18 cellular contexts compared by ENCODE assay signal in the genomic region with DNA sequence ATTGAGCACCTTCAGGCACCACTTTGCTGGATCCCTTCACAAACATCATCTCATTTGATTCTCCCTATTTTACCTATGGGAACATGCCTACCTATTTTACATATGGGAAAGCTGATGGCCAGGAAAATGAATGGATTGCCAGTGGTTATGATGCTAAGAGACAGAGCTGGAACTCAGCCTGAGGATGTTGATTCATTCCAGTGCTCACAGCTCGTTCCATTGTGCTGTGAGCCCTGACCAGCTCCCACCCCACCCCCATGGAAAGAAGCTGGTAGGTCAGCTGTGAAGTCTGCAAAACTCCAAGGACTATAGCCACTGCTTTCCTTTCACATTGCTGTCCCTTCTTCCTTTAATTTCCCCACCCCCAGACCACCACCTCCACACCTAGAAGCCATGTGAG. TPM values are rescaled to one million over a fixed set of nuclear protein-coding genes. Genes with fewer than 3 reads are reported as not detected.
A peak's percentile ranks its signal among the peaks of the same experiment; 100 is the strongest.
DNase-seq lines count a peak whose midpoint lies in the region; ATAC-seq, FAIRE-seq and TF ChIP-seq lines count a peak whose summit lies in the region.
"Had no signal": no experiment of that assay in that cellular context is flagged by ENCODE, and none has a peak within 500 bp of the region (broad histone marks: within the 10 kb centered on the region; RNA-seq: fewer than 3 reads in every experiment).

No MANE protein-coding gene starts in this region.

- no peak for TF ChIP-seq CTCF in astrocyte (IDR thresholded peaks at IDR 0.05; ENCODE audit: insufficient read depth, low read depth, low read length)
- no peak for TF ChIP-seq CTCF in foreskin keratinocyte (conservative IDR thresholded peaks at IDR 0.05)

- ATAC-seq in foreskin keratinocyte (peak; percentile 24), GM21528 (IDR thresholded peaks at IDR 0.05; ENCODE audit: low FRiP score, unreplicated experiment) (no peak)
- no peak for ATAC-seq in activated CD4-positive, alpha-beta T cell treated with anti-CD3 and anti-CD28 coated beads for 36 hours
- ATAC-seq in activated T-cell treated with anti-CD3 and anti-CD28 coated beads, Interleukin-2, amount 50 U/mL, for 4 hours = no peak
- ATAC-seq: left lobe of liver; sciatic nerve; stimulated activated effector memory CD8-positive, alpha-beta T cell treated with anti-CD3 and anti-CD28 coated beads, Interleukin-12 subunit alpha, Interleukin-12 subunit beta, amount 100 ng/mL, for 72 hours had no signal

- H3K4me1 ChIP-seq in astrocyte (ENCODE audit: insufficient read depth, low read length) (peaks cover 5% of the 10 kb centered on the region), foreskin keratinocyte (peaks cover 7% of the 10 kb centered on the region)

- H2AFZ ChIP-seq in astrocyte (ENCODE audit: low read depth, low read length) = no peak overlapping the region

- H3K4me3 ChIP-seq in astrocyte (ENCODE audit: insufficient read depth, low read depth, low read length) = no peak overlapping the region
- H3K4me3 ChIP-seq: SJCRH30, upper lobe of left lung had no signal

- H3K27ac ChIP-seq in astrocyte (ENCODE audit: low read depth, low read length) = no peak overlapping the region
- no peak overlapping the region for H3K27ac ChIP-seq in foreskin keratinocyte
- H3K27ac ChIP-seq: SJCRH30, upper lobe of left lung had no signal

- H3K9me3 ChIP-seq in astrocyte (ENCODE audit: insufficient read depth, low read depth, low read length) = no peaks in the 10 kb centered on the region
- H3K9me3 ChIP-seq: SJCRH30, upper lobe of left lung had no signal

- peaks cover 93% of the 10 kb centered on the region for H3K79me2 ChIP-seq in astrocyte (ENCODE audit: insufficient read depth, low read length)

- H3K27me3 ChIP-seq in astrocyte (ENCODE audit: insufficient read depth, low read length) (no peaks in the 10 kb centered on the region), foreskin keratinocyte (no peaks in the 10 kb centered on the region)
- H3K27me3 ChIP-seq: SJCRH30, upper lobe of left lung had no signal

- no peak overlapping the region for H3K9ac ChIP-seq in astrocyte (ENCODE audit: low read length)

- peaks cover 5% of the 10 kb centered on the region for H3K36me3 Mint-ChIP-seq in astrocyte (ENCODE audit: low read depth, unreplicated experiment)
- no peaks in the 10 kb centered on the region for H3K36me3 Mint-ChIP-seq in activated CD4-positive, alpha-beta T cell treated with anti-CD3 and anti-CD28 coated beads for 36 hours (ENCODE audit: low read depth)
- no peaks in the 10 kb centered on the region for H3K36me3 Mint-ChIP-seq in activated T-cell treated with anti-CD3 and anti-CD28 coated beads, Interleukin-2, amount 50 U/mL, for 4 hours (ENCODE audit: insufficient read depth)
- H3K36me3 Mint-ChIP-seq in activated naive CD4-positive, alpha-beta T cell treated with anti-CD3 and anti-CD28 coated beads, Interleukin-2, amount 10 ng/mL, durations not matched to agents 7 days and 5 days = no peaks in the 10 kb centered on the region
- H3K36me3 Mint-ChIP-seq: activated CD4-positive, alpha-beta memory T cell treated with anti-CD3 and anti-CD28 coated beads for 36 hours; stimulated activated effector memory CD8-positive, alpha-beta T cell treated with anti-CD3 and anti-CD28 coated beads, Interleukin-12 subunit alpha, Interleukin-12 subunit beta, amount 100 ng/mL, for 72 hours had no signal

- peaks cover 42% of the 10 kb centered on the region for H3K4me1 Mint-ChIP-seq in astrocyte (ENCODE audit: low read depth, unreplicated experiment)
- peaks cover 3% of the 10 kb centered on the region for H3K4me1 Mint-ChIP-seq in activated CD4-positive, alpha-beta T cell treated with anti-CD3 and anti-CD28 coated beads for 36 hours
- no peaks in the 10 kb centered on the region for H3K4me1 Mint-ChIP-seq in activated T-cell treated with anti-CD3 and anti-CD28 coated beads, Interleukin-2, amount 50 U/mL, for 4 hours (ENCODE audit: low read depth)
- no peaks in the 10 kb centered on the region for H3K4me1 Mint-ChIP-seq in activated naive CD4-positive, alpha-beta T cell treated with anti-CD3 and anti-CD28 coated beads, Interleukin-2, amount 10 ng/mL, durations not matched to agents 7 days and 5 days
- H3K4me1 Mint-ChIP-seq: stimulated activated effector memory CD8-positive, alpha-beta T cell treated with anti-CD3 and anti-CD28 coated beads, Interleukin-12 subunit alpha, Interleukin-12 subunit beta, amount 100 ng/mL, for 72 hours had no signal

- CTCF ChIA-PET in activated CD4-positive, alpha-beta T cell treated with anti-CD3 and anti-CD28 coated beads for 36 hours (lab: Charles Lee) = interaction anchor here (1.1 kb wide), 1 partner anchor 9 kb away, joined by 4 read pairs; no protein-coding TSS in a partner anchor
- CTCF ChIA-PET in activated naive CD4-positive, alpha-beta T cell treated with anti-CD3 and anti-CD28 coated beads, Interleukin-2, amount 10 ng/mL, durations not matched to agents 7 days and 5 days (lab: Charles Lee) = no interaction called here

- peak overlapping the region; percentile 38 for H3K4me2 ChIP-seq in astrocyte (ENCODE audit: low read length)

- no peaks in the 10 kb centered on the region for H3K9me3 Mint-ChIP-seq in astrocyte (ENCODE audit: unreplicated experiment)
- no peaks in the 10 kb centered on the region for H3K9me3 Mint-ChIP-seq in activated CD4-positive, alpha-beta T cell treated with anti-CD3 and anti-CD28 coated beads for 36 hours (ENCODE audit: low read depth)
- H3K9me3 Mint-ChIP-seq in activated T-cell treated with anti-CD3 and anti-CD28 coated beads, Interleukin-2, amount 50 U/mL, for 4 hours = no peaks in the 10 kb centered on the region
- H3K9me3 Mint-ChIP-seq in activated naive CD4-positive, alpha-beta T cell treated with anti-CD3 and anti-CD28 coated beads, Interleukin-2, amount 10 ng/mL, durations not matched to agents 7 days and 5 days = no peaks in the 10 kb centered on the region
- H3K9me3 Mint-ChIP-seq: activated CD4-positive, alpha-beta memory T cell treated with anti-CD3 and anti-CD28 coated beads for 36 hours; CD4-positive, alpha-beta T cell; nephron; stimulated activated effector memory CD8-positive, alpha-beta T cell treated with anti-CD3 and anti-CD28 coated beads, Interleukin-12 subunit alpha, Interleukin-12 subunit beta, amount 100 ng/mL, for 72 hours had no signal

- FAIRE-seq in astrocyte (lab: Jason Lieb, UNC) = no peak
- FAIRE-seq: GM12892 had no signal

- POLR2A ChIA-PET in activated CD4-positive, alpha-beta T cell treated with anti-CD3 and anti-CD28 coated beads for 36 hours (lab: Charles Lee) = no interaction called here

- peak overlapping the region; percentile 35 for H3K27ac Mint-ChIP-seq in astrocyte (ENCODE audit: unreplicated experiment)
- H3K27ac Mint-ChIP-seq in activated CD4-positive, alpha-beta T cell treated with anti-CD3 and anti-CD28 coated beads for 36 hours = no peak overlapping the region
- H3K27ac Mint-ChIP-seq in activated naive CD4-positive, alpha-beta T cell treated with anti-CD3 and anti-CD28 coated beads, Interleukin-2, amount 10 ng/mL, durations not matched to agents 7 days and 5 days = no peak overlapping the region
- H3K27ac Mint-ChIP-seq: activated CD4-positive, alpha-beta memory T cell treated with anti-CD3 and anti-CD28 coated beads for 36 hours; CD4-positive, alpha-beta T cell; stimulated activated effector memory CD8-positive, alpha-beta T cell treated with anti-CD3 and anti-CD28 coated beads, Interleukin-12 subunit alpha, Interleukin-12 subunit beta, amount 100 ng/mL, for 72 hours had no signal

- H3K36me3 ChIP-seq in astrocyte (ENCODE audit: insufficient read depth, low read length) = peaks cover 4% of the 10 kb centered on the region
- H3K36me3 ChIP-seq: SJCRH30, upper lobe of left lung had no signal

- intact Hi-C loops in activated CD4-positive, alpha-beta T cell treated with anti-CD3 and anti-CD28 coated beads for 36 hours (cut with DNase I, micrococcal nuclease) = no loop called here

- no peaks in the 10 kb centered on the region for H3K27me3 Mint-ChIP-seq in astrocyte (ENCODE audit: low read depth, unreplicated experiment)
- H3K27me3 Mint-ChIP-seq in activated CD4-positive, alpha-beta T cell treated with anti-CD3 and anti-CD28 coated beads for 36 hours = peaks cover 2% of the 10 kb centered on the region
- H3K27me3 Mint-ChIP-seq in activated T-cell treated with anti-CD3 and anti-CD28 coated beads, Interleukin-2, amount 50 U/mL, for 4 hours (ENCODE audit: low read depth) = peaks cover 2% of the 10 kb centered on the region
- peaks cover 19% of the 10 kb centered on the region for H3K27me3 Mint-ChIP-seq in activated naive CD4-positive, alpha-beta T cell treated with anti-CD3 and anti-CD28 coated beads, Interleukin-2, amount 10 ng/mL, durations not matched to agents 7 days and 5 days
- H3K27me3 Mint-ChIP-seq: activated CD4-positive, alpha-beta memory T cell treated with anti-CD3 and anti-CD28 coated beads for 36 hours had no signal

- H3K4me3 Mint-ChIP-seq in astrocyte (ENCODE audit: unreplicated experiment) = peak overlapping the region; percentile 52
- no peak overlapping the region for H3K4me3 Mint-ChIP-seq in activated CD4-positive, alpha-beta T cell treated with anti-CD3 and anti-CD28 coated beads for 36 hours
- H3K4me3 Mint-ChIP-seq in activated T-cell treated with anti-CD3 and anti-CD28 coated beads, Interleukin-2, amount 50 U/mL, for 4 hours = no peak overlapping the region
- H3K4me3 Mint-ChIP-seq in activated naive CD4-positive, alpha-beta T cell treated with anti-CD3 and anti-CD28 coated beads, Interleukin-2, amount 10 ng/mL, durations not matched to agents 7 days and 5 days = no peak overlapping the region
- H3K4me3 Mint-ChIP-seq: activated CD4-positive, alpha-beta memory T cell treated with anti-CD3 and anti-CD28 coated beads for 36 hours; CD4-positive, alpha-beta T cell; nephron; stimulated activated effector memory CD8-positive, alpha-beta T cell treated with anti-CD3 and anti-CD28 coated beads, Interleukin-12 subunit alpha, Interleukin-12 subunit beta, amount 100 ng/mL, for 72 hours had no signal

- DNase-seq in HK-2 (ENCODE audit: unreplicated experiment) (peak; percentile 33), astrocyte (ENCODE audit: low read depth) (peak; percentile 52), foreskin keratinocyte (peak in 1 of 2 donors; percentile 39), renal cortical epithelial cell (ENCODE audit: low read depth) (peak; percentile 80)
- no peak for DNase-seq in activated CD4-positive, alpha-beta T cell treated with anti-CD3 and anti-CD28 coated beads for 36 hours
- no peak for DNase-seq in activated T-cell treated with anti-CD3 and anti-CD28 coated beads, Interleukin-2, amount 50 U/mL, for 4 hours
- DNase-seq in activated naive CD4-positive, alpha-beta T cell treated with anti-CD3 and anti-CD28 coated beads, Interleukin-2, amount 10 ng/mL, durations not matched to agents 7 days and 5 days = no peak
- DNase-seq: activated CD4-positive, alpha-beta memory T cell treated with anti-CD3 and anti-CD28 coated beads for 36 hours; aorta; CD4-positive, alpha-beta T cell; SJCRH30; upper lobe of left lung had no signal

- H4K20me1 ChIP-seq in astrocyte (ENCODE audit: insufficient read depth, low read length) = peaks cover 94% of the 10 kb centered on the region

RNA-seq across cellular contexts. Expression of a gene that starts 9.6 kb away (rescaled TPM):
- total RNA-seq in astrocyte (73.1 and 81.9 TPM in 2 replicates), foreskin keratinocyte (24.3 and 26.3 TPM in 2 replicates), renal cortical epithelial cell (21.5 and 27.9 TPM in 2 replicates)
- 37.0 and 39.5 TPM in 2 replicates for polyA plus RNA-seq in foreskin keratinocyte
- 1 to 10 TPM; 1.4 to 1.5 TPM for total RNA-seq in activated CD4-positive, alpha-beta T cell treated with anti-CD3 and anti-CD28 coated beads for 36 hours
- total RNA-seq in activated T-cell treated with anti-CD3 and anti-CD28 coated beads, Interleukin-2, amount 50 U/mL, for 4 hours = 1 to 10 TPM; 2.0 to 3.0 (median 2.8) TPM

RNA-seq across cellular contexts. Expression of a gene that starts 10.1 kb away (rescaled TPM):
- total RNA-seq in astrocyte (84.4 and 97.2 TPM in 2 replicates), foreskin keratinocyte (101 and 107 TPM in 2 replicates), renal cortical epithelial cell (67.9 and 95.0 TPM in 2 replicates)
- polyA plus RNA-seq in foreskin keratinocyte = 79.9 and 87.3 TPM in 2 replicates
- 100 to 1,000 TPM in 1 of 2 experiments, 10 to 100 TPM in 1; 91.3 to 107 TPM for total RNA-seq in activated CD4-positive, alpha-beta T cell treated with anti-CD3 and anti-CD28 coated beads for 36 hours
- total RNA-seq in activated T-cell treated with anti-CD3 and anti-CD28 coated beads, Interleukin-2, amount 50 U/mL, for 4 hours = 10 to 100 TPM; 77.3 to 87.5 (median 83.4) TPM

Comparison
In these comparisons a context has a peak if more than half of its experiments do, and no peak if none do; other contexts are left out.
1. DNase-seq: peak in HK-2 (single experiment), astrocyte (single experiment) and renal cortical epithelial cell (single experiment); none in activated CD4-positive, alpha-beta T cell treated with anti-CD3 and anti-CD28 coated beads for 36 hours (single experiment), activated T-cell treated with anti-CD3 and anti-CD28 coated beads, Interleukin-2, amount 50 U/mL, for 4 hours (single experiment) and activated naive CD4-positive, alpha-beta T cell treated with anti-CD3 and anti-CD28 coated beads, Interleukin-2, amount 10 ng/mL, durations not matched to agents 7 days and 5 days (single experiment).